ENCODE assay signal across 1 cellular context in genomic region chr16:81263470-81264200, GRCh38.
TF ChIP-seq lines count a peak whose summit lies in the region.

No MANE protein-coding gene starts in this region.

TF ChIP-seq in K562, 482 proteins besides CTCF, POLR2A, EP300 and RAD21 (continued from another document):
- TF ChIP-seq NFE2L1 (tag; IDR thresholded peaks at IDR 0.05; ENCODE audit: borderline replicate concordance, low read depth): no peak
- no peak for TF ChIP-seq SPI1 (IDR thresholded peaks at IDR 0.05; ENCODE audit: borderline replicate concordance, low read depth, low read length)
- TF ChIP-seq BRF1 (IDR thresholded peaks at IDR 0.05; ENCODE audit: borderline replicate concordance, extremely low read depth, insufficient read length): no peak
- TF ChIP-seq NCOA1 (IDR thresholded peaks at IDR 0.05; ENCODE audit: low read depth): no peak
- no peak for TF ChIP-seq HINFP (tag; conservative IDR thresholded peaks at IDR 0.05; ENCODE audit: low read depth)
- no peak for TF ChIP-seq HDAC8 (tag; IDR thresholded peaks at IDR 0.05)
- no peak for TF ChIP-seq ZNF551 (CRISPR knock-in tag; IDR thresholded peaks at IDR 0.05)
- no peak for TF ChIP-seq SMARCC2 (IDR thresholded peaks at IDR 0.05; ENCODE audit: low read depth)
- TF ChIP-seq POLR3A (IDR thresholded peaks at IDR 0.05; ENCODE audit: borderline replicate concordance, extremely low read depth, insufficient read depth, insufficient read length): no peak
- no peak for TF ChIP-seq SMAD1 (IDR thresholded peaks at IDR 0.05; ENCODE audit: low read depth, low read length, partially characterized antibody)
TF ChIP-seq in K562: peak in this region for 0.
